In genomic region chr10:77248104-77248503, GRCh38 we compare ENCODE assay signal across 26 cellular contexts.
A peak's percentile ranks its signal among the peaks of the same experiment; 100 is the strongest.
DNase-seq lines count a peak whose midpoint lies in the region; ATAC-seq and TF ChIP-seq lines count a peak whose summit lies in the region.
"Had no signal": no experiment of that assay in that cellular context is flagged by ENCODE, and none has a peak within 500 bp of the region (broad histone marks: within the 10 kb centered on the region; RNA-seq: fewer than 3 reads in every experiment).

No MANE protein-coding gene starts in this region.

- H3K9ac ChIP-seq in H9 (ENCODE audit: extremely low read depth, insufficient read length, low read length) = no peak overlapping the region

- H3K4me1 ChIP-seq in H9 (ENCODE audit: insufficient read depth, low read length) = no peaks in the 10 kb centered on the region; the same call in 1 of the 2 replicates

- H2BK120ac ChIP-seq in H9 (ENCODE audit: low read depth, low read length, poor library complexity, severe bottlenecking) = no peak overlapping the region

- H4K91ac ChIP-seq in H9 (ENCODE audit: insufficient read length, low read depth, low read length) = no peak overlapping the region

- H3K36me3 Mint-ChIP-seq in H9 (ENCODE audit: insufficient read depth in 1 of 3, low read depth in 3 of 3) (no peaks in the 10 kb centered on the region), mesothelial cell of epicardium (no peaks in the 10 kb centered on the region), HFFc6 (ENCODE audit: low read depth) (peaks cover 8% of the 10 kb centered on the region)
- H3K36me3 Mint-ChIP-seq: activated naive CD4-positive, alpha-beta T cell treated with anti-CD3 and anti-CD28 coated beads, Interleukin-2, amount 50 U/mL, for 24 hours; immature natural killer cell had no signal

- no peak overlapping the region for H4K5ac ChIP-seq in H9 (ENCODE audit: insufficient read length, low read depth, low read length)

- no peaks in the 10 kb centered on the region for H3K27me3 ChIP-seq in H9 (ENCODE audit: insufficient read depth, low read length)
- H3K27me3 ChIP-seq: BE2C, foreskin keratinocyte had no signal

- H3K4ac ChIP-seq in H9 (ENCODE audit: low read depth, low read length) = no peak overlapping the region

- H3K23ac ChIP-seq in H9 (ENCODE audit: insufficient read length, low read depth, low read length) = no peak overlapping the region

- H2BK20ac ChIP-seq in H9 (ENCODE audit: low read depth, low read length, poor library complexity, severe bottlenecking) = no peak overlapping the region

- ATAC-seq in GM18517 (IDR thresholded peaks at IDR 0.05; ENCODE audit: unreplicated experiment) = no peak
- ATAC-seq: foreskin keratinocyte, HepG2, sciatic nerve had no signal

- H2BK12ac ChIP-seq in H9 (ENCODE audit: insufficient read length, low read depth, low read length) = no peak overlapping the region

- H3K4me2 ChIP-seq in H9 (ENCODE audit: insufficient read depth, insufficient read length, low read length) = no peak overlapping the region

- H3K27ac Mint-ChIP-seq in H9 = no peak overlapping the region
- peak overlapping the region; percentile 74 for H3K27ac Mint-ChIP-seq in mesothelial cell of epicardium
- no peak overlapping the region for H3K27ac Mint-ChIP-seq in HFFc6
- H3K27ac Mint-ChIP-seq: activated CD4-positive, alpha-beta T cell treated with anti-CD3 and anti-CD28 coated beads, Interleukin-2, amount 10 ng/mL, durations not matched to agents 24 days and 14 days; activated naive CD4-positive, alpha-beta T cell treated with anti-CD3 and anti-CD28 coated beads, Interleukin-2, amount 50 U/mL, for 24 hours; activated T-helper 1 cell treated with anti-CD3 and anti-CD28 coated beads, Interleukin-12 subunit alpha, Interleukin-12 subunit beta, Interleukin-2, Interleukin-4 antibody, amounts not matched to agents 30 ng/mL and 10 ng/mL and 1 ng/mL, durations not matched to agents 14 hours and 24 hours and 36 hours; immature natural killer cell had no signal

- TF ChIP-seq CTCF in H9 (conservative IDR thresholded peaks at IDR 0.05) (no peak), coronary artery (IDR thresholded peaks at IDR 0.05) (no peak), mesothelial cell of epicardium (IDR thresholded peaks at IDR 0.05; ENCODE audit: unreplicated experiment) (no peak), HFFc6 (IDR thresholded peaks at IDR 0.05) (no peak)

- H2BK5ac ChIP-seq in H9 (ENCODE audit: insufficient read length, low read length) = no peak overlapping the region

- no peak overlapping the region for H3K14ac ChIP-seq in H9 (ENCODE audit: insufficient read depth, low read length)

- H3K79me2 ChIP-seq in H9 (ENCODE audit: insufficient read depth, low read length) = no peaks in the 10 kb centered on the region

- H3K23me2 ChIP-seq in H9 (ENCODE audit: insufficient read length, low read depth, low read length, poor library complexity, severe bottlenecking) = no peaks in the 10 kb centered on the region

- no CpG with 5 or more reads among the region's 3 CpGs for WGBS in H9 (ENCODE audit: extremely low coverage, insufficient read length, low lambda C conversion rate)

- no peak overlapping the region for H3K27ac ChIP-seq in H9 (ENCODE audit: insufficient read length, low read depth, low read length)
- H3K27ac ChIP-seq in coronary artery = peak overlapping the region; percentile 54 to 84
- peak overlapping the region; percentile 4 for H3K27ac ChIP-seq in temporal lobe (ENCODE audit: low read depth, low read length)
- H3K27ac ChIP-seq: foreskin keratinocyte, HL-60, left ventricle myocardium inferior, RWPE1, SK-N-MC had no signal

- no peak overlapping the region for H2BK15ac ChIP-seq in H9 (ENCODE audit: low read depth, low read length)

- H3T11ph ChIP-seq in H9 (ENCODE audit: low read length) = no peak overlapping the region

- no peaks in the 10 kb centered on the region for H4K20me1 ChIP-seq in H9 (ENCODE audit: control insufficient read depth, insufficient read depth, insufficient read length)

- no peak overlapping the region for H2AK5ac ChIP-seq in H9 (ENCODE audit: insufficient read length, low read length)

- no peak overlapping the region for H4K8ac ChIP-seq in H9 (replicated peaks; ENCODE audit: insufficient read length, low read depth, low read length)

- H3K27me3 Mint-ChIP-seq in H9 (ENCODE audit: low read depth) = no peaks in the 10 kb centered on the region
- no peaks in the 10 kb centered on the region for H3K27me3 Mint-ChIP-seq in mesothelial cell of epicardium (ENCODE audit: low read depth)
- H3K27me3 Mint-ChIP-seq in HFFc6 (ENCODE audit: insufficient read depth) = no peaks in the 10 kb centered on the region; the same call in 1 of the 2 replicates
- H3K27me3 Mint-ChIP-seq: activated CD4-positive, alpha-beta T cell treated with anti-CD3 and anti-CD28 coated beads, Interleukin-2, amount 10 ng/mL, durations not matched to agents 24 days and 14 days; activated naive CD4-positive, alpha-beta T cell treated with anti-CD3 and anti-CD28 coated beads, Interleukin-2, amount 50 U/mL, for 24 hours; central memory CD8-positive, alpha-beta T cell had no signal

- H3K4me1 Mint-ChIP-seq in H9 = peaks cover 10% of the 10 kb centered on the region in 2 experiments; a peak in 3 of 4 replicates
- H3K4me1 Mint-ChIP-seq in mesothelial cell of epicardium = peaks cover 56% of the 10 kb centered on the region
- peaks cover 69% of the 10 kb centered on the region for H3K4me1 Mint-ChIP-seq in HFFc6 (ENCODE audit: low read depth)
- H3K4me1 Mint-ChIP-seq: activated CD4-positive, alpha-beta T cell treated with anti-CD3 and anti-CD28 coated beads, Interleukin-2, amount 10 ng/mL, durations not matched to agents 24 days and 14 days; activated naive CD4-positive, alpha-beta T cell treated with anti-CD3 and anti-CD28 coated beads, Interleukin-2, amount 50 U/mL, for 24 hours had no signal

- H3K9me3 Mint-ChIP-seq in H9 (no peaks in the 10 kb centered on the region), mesothelial cell of epicardium (no peaks in the 10 kb centered on the region), HFFc6 (no peaks in the 10 kb centered on the region)
- H3K9me3 Mint-ChIP-seq: activated CD4-positive, alpha-beta T cell treated with anti-CD3 and anti-CD28 coated beads, Interleukin-2, amount 10 ng/mL, durations not matched to agents 24 days and 14 days; activated naive CD4-positive, alpha-beta T cell treated with anti-CD3 and anti-CD28 coated beads, Interleukin-2, amount 50 U/mL, for 24 hours; activated T-helper 1 cell treated with anti-CD3 and anti-CD28 coated beads, Interleukin-12 subunit alpha, Interleukin-12 subunit beta, Interleukin-2, Interleukin-4 antibody, amounts not matched to agents 30 ng/mL and 10 ng/mL and 1 ng/mL, durations not matched to agents 14 hours and 24 hours and 36 hours; central memory CD8-positive, alpha-beta T cell; immature natural killer cell; neural crest cell had no signal

- H3K18ac ChIP-seq in H9 (ENCODE audit: insufficient read length, low read depth, low read length) = no peak overlapping the region

- H2AFZ ChIP-seq in H9 (ENCODE audit: low read length) = no peak overlapping the region

- no peak overlapping the region for H3K4me3 ChIP-seq in coronary artery
- H3K4me3 ChIP-seq: left ventricle myocardium inferior, SK-N-MC had no signal

- DNase-seq in H9 (peak; percentile 33), coronary artery (ENCODE audit: low spot score) (no peak), mesothelial cell of epicardium (ENCODE audit: low spot score in 2 of 2, unreplicated experiment in 2 of 2) (peak in 1 of 2 experiments; percentile 45), cortex of kidney (lab: John Stamatoyannopoulos, UW) (no peak), HFFc6 (no peak)
- no peak for DNase-seq in stimulated activated naive CD4-positive, alpha-beta T cell (lab: John Stamatoyannopoulos, UW)
- DNase-seq: activated CD4-positive, alpha-beta T cell treated with anti-CD3 and anti-CD28 coated beads, Interleukin-2, amount 10 ng/mL, durations not matched to agents 24 days and 14 days; BE2C; effector CD8-positive, alpha-beta T cell; immature natural killer cell; left ventricle myocardium inferior; NCI-H1092; NCI-H1930; posterior cingulate gyrus had no signal

- H3K4me3 Mint-ChIP-seq in H9 = no peak overlapping the region
- no peak overlapping the region for H3K4me3 Mint-ChIP-seq in mesothelial cell of epicardium
- no peak overlapping the region for H3K4me3 Mint-ChIP-seq in HFFc6
- H3K4me3 Mint-ChIP-seq: activated CD4-positive, alpha-beta T cell treated with anti-CD3 and anti-CD28 coated beads, Interleukin-2, amount 10 ng/mL, durations not matched to agents 24 days and 14 days; activated naive CD4-positive, alpha-beta T cell treated with anti-CD3 and anti-CD28 coated beads, Interleukin-2, amount 50 U/mL, for 24 hours; activated T-helper 1 cell treated with anti-CD3 and anti-CD28 coated beads, Interleukin-12 subunit alpha, Interleukin-12 subunit beta, Interleukin-2, Interleukin-4 antibody, amounts not matched to agents 30 ng/mL and 10 ng/mL and 1 ng/mL, durations not matched to agents 14 hours and 24 hours and 36 hours; central memory CD8-positive, alpha-beta T cell; immature natural killer cell; neural crest cell had no signal

- H3K56ac ChIP-seq in H9 (ENCODE audit: insufficient read length, low read depth, low read length) = no peak overlapping the region

- H3K79me1 ChIP-seq in H9 (ENCODE audit: insufficient read depth, low read depth, low read length, poor library complexity, severe bottlenecking) = no peaks in the 10 kb centered on the region

- H3K9me3 ChIP-seq in H9 (ENCODE audit: control insufficient read depth, low read depth, low read length) = no peaks in the 10 kb centered on the region
- H3K9me3 ChIP-seq: BE2C, left ventricle myocardium inferior had no signal
